ENCODE assay signal across 24 cellular contexts in genomic region chr20:24790746-24791283, GRCh38.
"Had no signal": no experiment of that assay in that cellular context is flagged by ENCODE, and none has a peak within 500 bp of the region (broad histone marks: within the 10 kb centered on the region; RNA-seq: fewer than 3 reads in every experiment).

No MANE protein-coding gene starts in this region.

- FAIRE-seq: astrocyte had no signal

- H3K4me3 Mint-ChIP-seq: activated naive CD4-positive, alpha-beta T cell treated with anti-CD3 and anti-CD28 coated beads, Interleukin-2, amount 10 ng/mL, durations not matched to agents 7 days and 5 days; activated naive CD8-positive, alpha-beta T cell treated with anti-CD3 and anti-CD28 coated beads, Interleukin-2, amount 10 ng/mL, durations not matched to agents 7 days and 5 days; dendritic cell treated with granulocyte-macrophage colony-stimulating factor and Interleukin-4, amounts not matched to agents 40 ng/mL and 50 ng/mL, for 4 days; natural killer cell treated with Interleukin-12 subunit alpha and Interleukin-12 subunit beta and Interleukin-15 and Interleukin-18, amount 100 ng/mL, for 72 hours; stimulated activated naive B cell treated with anti-CD40 and anti-IgM and Interleukin-4, amounts not matched to agents 10 μg/mL and 1 μg/mL and 100 μg/mL, for 72 hours; T-cell had no signal

- H3K36me3 Mint-ChIP-seq: activated naive CD4-positive, alpha-beta T cell treated with anti-CD3 and anti-CD28 coated beads, Interleukin-2, amount 10 ng/mL, durations not matched to agents 7 days and 5 days; activated naive CD8-positive, alpha-beta T cell treated with anti-CD3 and anti-CD28 coated beads, Interleukin-2, amount 10 ng/mL, durations not matched to agents 7 days and 5 days; natural killer cell treated with Interleukin-12 subunit alpha and Interleukin-12 subunit beta and Interleukin-15 and Interleukin-18, amount 100 ng/mL, for 72 hours; stimulated activated naive B cell treated with anti-CD40 and anti-IgM and Interleukin-4, amounts not matched to agents 10 μg/mL and 1 μg/mL and 100 μg/mL, for 72 hours; T-cell had no signal

- ATAC-seq: heart right ventricle; mucosa of descending colon; natural killer cell treated with Interleukin-12 subunit alpha and Interleukin-12 subunit beta and Interleukin-15 and Interleukin-18, amount 100 ng/mL, for 72 hours; stimulated activated naive B cell treated with anti-CD40 and anti-IgM and Interleukin-4, amounts not matched to agents 10 μg/mL and 1 μg/mL and 100 μg/mL, for 72 hours; T-cell had no signal

- H3K36me3 ChIP-seq: brain microvascular endothelial cell, esophagus squamous epithelium, heart right ventricle, left ventricle myocardium inferior, suprapubic skin, tibial nerve had no signal

- H3K27me3 ChIP-seq: brain microvascular endothelial cell, tibial nerve had no signal

- H3K9me3 Mint-ChIP-seq: activated naive CD4-positive, alpha-beta T cell treated with anti-CD3 and anti-CD28 coated beads, Interleukin-2, amount 10 ng/mL, durations not matched to agents 7 days and 5 days; activated naive CD8-positive, alpha-beta T cell treated with anti-CD3 and anti-CD28 coated beads, Interleukin-2, amount 10 ng/mL, durations not matched to agents 7 days and 5 days; dendritic cell treated with granulocyte-macrophage colony-stimulating factor and Interleukin-4, amounts not matched to agents 40 ng/mL and 50 ng/mL, for 4 days; natural killer cell treated with Interleukin-12 subunit alpha and Interleukin-12 subunit beta and Interleukin-15 and Interleukin-18, amount 100 ng/mL, for 72 hours; stimulated activated naive B cell treated with anti-CD40 and anti-IgM and Interleukin-4, amounts not matched to agents 10 μg/mL and 1 μg/mL and 100 μg/mL, for 72 hours; T-cell had no signal

- H3K27me3 Mint-ChIP-seq: dendritic cell treated with granulocyte-macrophage colony-stimulating factor and Interleukin-4, amounts not matched to agents 40 ng/mL and 50 ng/mL, for 4 days had no signal

- H3K4me3 ChIP-seq: esophagus squamous epithelium, heart right ventricle, left ventricle myocardium inferior, mucosa of descending colon, smooth muscle cell, suprapubic skin, tibial nerve had no signal

- DNase-seq: activated CD4-positive, alpha-beta T cell treated with anti-CD3 and anti-CD28 coated beads for 4 hours; activated CD4-positive, alpha-beta T cell treated with anti-CD3 and anti-CD28 coated beads, Interleukin-2, amount 50 U/mL, for 4 hours; activated CD8-positive, alpha-beta memory T cell treated with anti-CD3 and anti-CD28 coated beads, Interleukin-2, amount 50 U/mL, for 4 hours; activated gamma-delta T cell; activated naive CD4-positive, alpha-beta T cell treated with anti-CD3 and anti-CD28 coated beads, Interleukin-2, amount 10 ng/mL, durations not matched to agents 7 days and 5 days; activated naive CD8-positive, alpha-beta T cell treated with anti-CD3 and anti-CD28 coated beads, Interleukin-2, amount 10 ng/mL, durations not matched to agents 7 days and 5 days; activated T-cell treated with anti-CD3 and anti-CD28 coated beads, Interleukin-2, amount 50 U/mL, for 1 hour; brain microvascular endothelial cell; esophagus squamous epithelium; foreskin melanocyte; heart right ventricle; islet precursor cell; left ventricle myocardium inferior; stimulated activated CD4-positive, alpha-beta T cell treated with anti-CD3 and anti-CD28 coated beads, Interleukin-15, amount 100 ng/mL, for 24 hours; stimulated activated CD4-positive, alpha-beta T cell treated with anti-CD3 and anti-CD28 coated beads, Interleukin-2, amount 100 ng/mL, for 24 hours; stimulated activated naive B cell treated with anti-CD40 and anti-IgM and Interleukin-4, amounts not matched to agents 10 μg/mL and 1 μg/mL and 100 μg/mL, for 72 hours; T-cell had no signal

- H3K4me1 ChIP-seq: esophagus squamous epithelium, left ventricle myocardium inferior, suprapubic skin, tibial nerve had no signal

- H3K27ac Mint-ChIP-seq: activated naive CD4-positive, alpha-beta T cell treated with anti-CD3 and anti-CD28 coated beads, Interleukin-2, amount 10 ng/mL, durations not matched to agents 7 days and 5 days; activated naive CD8-positive, alpha-beta T cell treated with anti-CD3 and anti-CD28 coated beads, Interleukin-2, amount 10 ng/mL, durations not matched to agents 7 days and 5 days; dendritic cell treated with granulocyte-macrophage colony-stimulating factor and Interleukin-4, amounts not matched to agents 40 ng/mL and 50 ng/mL, for 4 days; natural killer cell treated with Interleukin-12 subunit alpha and Interleukin-12 subunit beta and Interleukin-15 and Interleukin-18, amount 100 ng/mL, for 72 hours; stimulated activated naive B cell treated with anti-CD40 and anti-IgM and Interleukin-4, amounts not matched to agents 10 μg/mL and 1 μg/mL and 100 μg/mL, for 72 hours; T-cell had no signal

- H3K4me1 Mint-ChIP-seq: stimulated activated naive B cell treated with anti-CD40 and anti-IgM and Interleukin-4, amounts not matched to agents 10 μg/mL and 1 μg/mL and 100 μg/mL, for 72 hours; T-cell had no signal

- H3K4me2 ChIP-seq: smooth muscle cell had no signal

- H3K9me3 ChIP-seq: esophagus squamous epithelium, heart right ventricle, left ventricle myocardium inferior, mucosa of descending colon, suprapubic skin, tibial nerve had no signal

- H3K27ac ChIP-seq: brain microvascular endothelial cell, esophagus squamous epithelium, heart right ventricle, left ventricle myocardium inferior, suprapubic skin, tibial nerve had no signal
